8 cellular contexts compared by ENCODE assay signal in genomic region chr3:185824051-185824466, GRCh38. TPM values are rescaled to one million over a fixed set of nuclear protein-coding genes. Genes with fewer than 3 reads are reported as not detected.
A peak's percentile ranks its signal among the peaks of the same experiment; 100 is the strongest.
DNase-seq lines count a peak whose midpoint lies in the region; ATAC-seq and TF ChIP-seq lines count a peak whose summit lies in the region.

No MANE protein-coding gene starts in this region.

- TF ChIP-seq CTCF in GM13977 (IDR thresholded peaks at IDR 0.05; ENCODE audit: extremely low read depth, insufficient read depth, missing control alignments) (no peak), Peyer's patch (IDR thresholded peaks at IDR 0.05) (no peak)

- in situ Hi-C loops in GM13977 (cut with MboI; ENCODE audit: low pct_unique_long_range_greater_than_20kb, low sequenced_read_pairs, unreplicated experiment), result no loop called here

- H3K9me3 ChIP-seq in Peyer's patch (no peaks in the 10 kb centered on the region), mucosa of stomach (ENCODE audit: control insufficient read depth, low read length) (no peaks in the 10 kb centered on the region)

- peak overlapping the region; percentile 65 to 98 (median 88) for H3K27ac ChIP-seq in Peyer's patch

- no peak for TF ChIP-seq POLR2A in Peyer's patch (IDR thresholded peaks at IDR 0.05)

- ATAC-seq in HG02759 (IDR thresholded peaks at IDR 0.05; ENCODE audit: unreplicated experiment) (no peak), HG02885 (IDR thresholded peaks at IDR 0.05; ENCODE audit: poor library complexity, unreplicated experiment) (no peak)

- peak overlapping the region; percentile 46 to 92 (median 67) for H3K4me3 ChIP-seq in Peyer's patch
- H3K4me3 ChIP-seq in mucosa of stomach (ENCODE audit: low read length), result peak overlapping the region; percentile 53

- H3K27me3 ChIP-seq in Peyer's patch, result no peaks in the 10 kb centered on the region
- no peaks in the 10 kb centered on the region for H3K27me3 ChIP-seq in mucosa of stomach (ENCODE audit: control insufficient read depth, insufficient read depth, low read length)

- H3K36me3 ChIP-seq in Peyer's patch (no peaks in the 10 kb centered on the region), mucosa of stomach (ENCODE audit: control insufficient read depth, insufficient read depth, low read length) (no peaks in the 10 kb centered on the region)

- H3K9ac ChIP-seq in mucosa of stomach (ENCODE audit: low read length), result peak overlapping the region; percentile 88

- peaks cover 0 to 15% (median 8%) of the 10 kb centered on the region in 4 donors for H3K4me1 ChIP-seq in Peyer's patch
- peaks cover 7% of the 10 kb centered on the region for H3K4me1 ChIP-seq in mucosa of stomach (ENCODE audit: control insufficient read depth, insufficient read depth, low read length)

- peak; percentile 54 for DNase-seq in GM13977 (ENCODE audit: low spot score)
- DNase-seq in Peyer's patch, result peak in 2 of 3 donors; percentile 50 to 67
- DNase-seq in ecto neural progenitor cell (ENCODE audit: low spot score), result peak; percentile 70
- DNase-seq in GF-D8 (lab: John Stamatoyannopoulos, UW), result no peak
- no peak for DNase-seq in NCI-H2227 treated with DMSO at 0.1 percent for 48 hours (lab: John Stamatoyannopoulos, UW)

RNA-seq across cellular contexts. Expression of gene IGF2BP2, which starts 0.8 kb away (rescaled TPM):
- 100 to 1,000 TPM in 2 of 4 donors, 10 to 100 TPM in 2; 61.9 to 116 (median 99.8) TPM for total RNA-seq in Peyer's patch

Comparison
In these comparisons a context has a peak if more than half of its experiments do, and no peak if none do; other contexts are left out.
1. DNase-seq: peak in GM13977 (single experiment), Peyer's patch (2 of 3) and ecto neural progenitor cell (single experiment); none in GF-D8 (single experiment) and NCI-H2227 treated with DMSO at 0.1 percent for 48 hours (single experiment).